ENCODE assay signal across 8 cellular contexts in genomic region chr15:43492266-43492665, GRCh38. TPM values are rescaled to one million over a fixed set of nuclear protein-coding genes. Genes with fewer than 3 reads are reported as not detected.
DNase-seq lines count a peak whose midpoint lies in the region; ATAC-seq lines count a peak whose summit lies in the region.

No MANE protein-coding gene starts in this region.

- CTCF ChIA-PET in activated CD4-positive, alpha-beta memory T cell treated with anti-CD3 and anti-CD28 coated beads, Interleukin-2, amount 10 ng/mL, durations not matched to agents 7 days and 5 days (lab: Charles Lee): interaction anchor here (6.5 kb wide), 1 partner anchor 20 kb away, joined by 65 read pairs; no protein-coding TSS in a partner anchor

- peak; percentile 55 for DNase-seq in NCI-H2171 treated with DMSO at 0.1 percent for 48 hours (lab: John Stamatoyannopoulos, UW)
- DNase-seq in NCI-H2171 (lab: John Stamatoyannopoulos, UW): no peak
- no peak for DNase-seq in activated CD4-positive, alpha-beta memory T cell treated with anti-CD3 and anti-CD28 coated beads, Interleukin-2, amount 10 ng/mL, durations not matched to agents 7 days and 5 days
- DNase-seq in stimulated activated naive B cell treated with anti-CD40 and anti-IgM and Interleukin-4, amounts not matched to agents 10 μg/mL and 1 μg/mL and 100 μg/mL, for 72 hours: no peak
- no peak for DNase-seq in NCI-H1092 treated with DMSO at 0.1 percent for 48 hours (lab: John Stamatoyannopoulos, UW)
- DNase-seq in ureter (ENCODE audit: low spot score): no peak

- no peaks in the 10 kb centered on the region for H3K9me3 ChIP-seq in iPS-18a (ENCODE audit: control insufficient read depth, low read depth, low read length)

- peaks cover 44% of the 10 kb centered on the region for H3K36me3 ChIP-seq in iPS-18a (ENCODE audit: control insufficient read depth, low read depth, low read length)

- ATAC-seq in stimulated activated naive B cell treated with anti-CD40 and anti-IgM and Interleukin-4, amounts not matched to agents 10 μg/mL and 1 μg/mL and 100 μg/mL, for 72 hours (replicated peaks): no peak
- no peak for ATAC-seq in GM18873 (IDR thresholded peaks at IDR 0.05; ENCODE audit: low FRiP score, unreplicated experiment)

- peaks cover 40% of the 10 kb centered on the region for H3K4me1 Mint-ChIP-seq in activated CD4-positive, alpha-beta memory T cell treated with anti-CD3 and anti-CD28 coated beads, Interleukin-2, amount 10 ng/mL, durations not matched to agents 7 days and 5 days
- H3K4me1 Mint-ChIP-seq in stimulated activated naive B cell treated with anti-CD40 and anti-IgM and Interleukin-4, amounts not matched to agents 10 μg/mL and 1 μg/mL and 100 μg/mL, for 72 hours: peaks cover 12 to 16% of the 10 kb centered on the region in 2 donors

- H3K36me3 Mint-ChIP-seq in activated CD4-positive, alpha-beta memory T cell treated with anti-CD3 and anti-CD28 coated beads, Interleukin-2, amount 10 ng/mL, durations not matched to agents 7 days and 5 days (ENCODE audit: low read depth): peaks cover 34% of the 10 kb centered on the region
- peaks cover 9 to 32% of the 10 kb centered on the region in 2 donors for H3K36me3 Mint-ChIP-seq in stimulated activated naive B cell treated with anti-CD40 and anti-IgM and Interleukin-4, amounts not matched to agents 10 μg/mL and 1 μg/mL and 100 μg/mL, for 72 hours

- no peaks in the 10 kb centered on the region for H3K27me3 ChIP-seq in iPS-18a (ENCODE audit: control insufficient read depth, insufficient read depth, low read length)

- H3K4me1 ChIP-seq in iPS-18a (ENCODE audit: control insufficient read depth, low read depth, low read length): peaks cover 21% of the 10 kb centered on the region

- peak overlapping the region; percentile 85 for H3K4me3 ChIP-seq in iPS-18a (ENCODE audit: low read length)

- peak overlapping the region; percentile 84 for H3K9ac ChIP-seq in iPS-18a (ENCODE audit: low read length)

- peak overlapping the region; percentile 99 for H3K4me3 Mint-ChIP-seq in activated CD4-positive, alpha-beta memory T cell treated with anti-CD3 and anti-CD28 coated beads, Interleukin-2, amount 10 ng/mL, durations not matched to agents 7 days and 5 days
- H3K4me3 Mint-ChIP-seq in stimulated activated naive B cell treated with anti-CD40 and anti-IgM and Interleukin-4, amounts not matched to agents 10 μg/mL and 1 μg/mL and 100 μg/mL, for 72 hours: peak overlapping the region; percentile 87 to 94

- H3K27ac Mint-ChIP-seq in activated CD4-positive, alpha-beta memory T cell treated with anti-CD3 and anti-CD28 coated beads, Interleukin-2, amount 10 ng/mL, durations not matched to agents 7 days and 5 days: peak overlapping the region; percentile 87
- H3K27ac Mint-ChIP-seq in stimulated activated naive B cell treated with anti-CD40 and anti-IgM and Interleukin-4, amounts not matched to agents 10 μg/mL and 1 μg/mL and 100 μg/mL, for 72 hours: peak overlapping the region; percentile 97

- no peaks in the 10 kb centered on the region for H3K27me3 Mint-ChIP-seq in activated CD4-positive, alpha-beta memory T cell treated with anti-CD3 and anti-CD28 coated beads, Interleukin-2, amount 10 ng/mL, durations not matched to agents 7 days and 5 days
- H3K27me3 Mint-ChIP-seq in stimulated activated naive B cell treated with anti-CD40 and anti-IgM and Interleukin-4, amounts not matched to agents 10 μg/mL and 1 μg/mL and 100 μg/mL, for 72 hours: no peaks in the 10 kb centered on the region

- POLR2A ChIA-PET in activated CD4-positive, alpha-beta memory T cell treated with anti-CD3 and anti-CD28 coated beads, Interleukin-2, amount 10 ng/mL, durations not matched to agents 7 days and 5 days (lab: Charles Lee): interaction anchor here (4.8 kb wide), 1 partner anchor 20 kb away, joined by 47 read pairs; no protein-coding TSS in a partner anchor

- H3K9me3 Mint-ChIP-seq in activated CD4-positive, alpha-beta memory T cell treated with anti-CD3 and anti-CD28 coated beads, Interleukin-2, amount 10 ng/mL, durations not matched to agents 7 days and 5 days: no peaks in the 10 kb centered on the region
- no peaks in the 10 kb centered on the region for H3K9me3 Mint-ChIP-seq in stimulated activated naive B cell treated with anti-CD40 and anti-IgM and Interleukin-4, amounts not matched to agents 10 μg/mL and 1 μg/mL and 100 μg/mL, for 72 hours

- peak overlapping the region; percentile 81 for H3K27ac ChIP-seq in iPS-18a (ENCODE audit: low read length)

RNA-seq across cellular contexts. Expression of gene TP53BP1, which starts 0.7 kb away (rescaled TPM):
- total RNA-seq in activated CD4-positive, alpha-beta memory T cell treated with anti-CD3 and anti-CD28 coated beads, Interleukin-2, amount 10 ng/mL, durations not matched to agents 7 days and 5 days: 10 to 100 TPM; 26.6 to 28.1 TPM
- 73.0 TPM for total RNA-seq in ureter

RNA-seq across cellular contexts. Expression of gene MAP1A, which starts 25.1 kb away (rescaled TPM):
- 1 to 10 TPM; 8.7 to 9.3 TPM for total RNA-seq in activated CD4-positive, alpha-beta memory T cell treated with anti-CD3 and anti-CD28 coated beads, Interleukin-2, amount 10 ng/mL, durations not matched to agents 7 days and 5 days
- total RNA-seq in ureter: 16.4 TPM
